20 cellular contexts compared by ENCODE assay signal in the genomic region with DNA sequence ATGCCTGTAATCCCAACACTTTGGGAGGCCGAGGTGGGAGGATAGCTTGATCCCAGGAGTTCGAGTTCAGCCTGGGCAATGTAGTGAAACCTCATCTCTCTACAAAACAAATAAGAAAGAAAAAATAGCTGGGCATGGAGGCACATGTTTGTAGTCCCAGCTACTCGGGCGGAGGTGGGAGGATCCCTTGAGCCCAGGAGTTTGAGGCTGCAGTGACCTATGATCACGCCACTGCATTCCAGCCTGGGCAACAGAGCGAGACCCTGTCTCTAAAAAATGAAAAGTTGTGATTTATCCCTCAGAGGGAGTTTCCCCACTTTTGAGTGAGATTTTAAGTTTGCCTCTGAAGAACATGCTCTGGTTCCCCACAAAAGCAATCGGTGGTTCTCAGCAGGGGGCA. TPM values are rescaled to one million over a fixed set of nuclear protein-coding genes. Genes with fewer than 3 reads are reported as not detected.
DNase-seq lines count a peak whose midpoint lies in the region; ATAC-seq and TF ChIP-seq lines count a peak whose summit lies in the region.
"Had no signal": no experiment of that assay in that cellular context is flagged by ENCODE, and none has a peak within 500 bp of the region (broad histone marks: within the 10 kb centered on the region; RNA-seq: fewer than 3 reads in every experiment).

No MANE protein-coding gene starts in this region.

- H3K14ac ChIP-seq in neuronal stem cell (ENCODE audit: low read length), result no peak overlapping the region

- no peak overlapping the region for H4K8ac ChIP-seq in neuronal stem cell (ENCODE audit: low read depth, low read length)

- POLR2A ChIA-PET in Caco-2 (lab: Charles Lee), result interaction anchor here (1.6 to 1.7 kb wide), 2 partner anchors 19 to 23 kb away, joined by 4 to 5 read pairs; no protein-coding TSS in a partner anchor

- H4K20me1 ChIP-seq in SU-DHL-6 (ENCODE audit: low read depth, low read length) (no peaks in the 10 kb centered on the region), hepatocyte (ENCODE audit: insufficient read depth, poor library complexity, severe bottlenecking) (no peaks in the 10 kb centered on the region)

- no peaks in the 10 kb centered on the region for H3K9me3 Mint-ChIP-seq in Caco-2 (ENCODE audit: unreplicated experiment)
- H3K9me3 Mint-ChIP-seq: GM23338 had no signal

- WGBS in hepatocyte (ENCODE audit: low lambda C conversion rate, missing lambda C conversion rate), result 80% methylated on average over 7 of the region's 7 CpGs
- WGBS in neuronal stem cell (ENCODE audit: extremely low coverage in 2 of 2, insufficient read length in 2 of 2, insufficient replicate concordance in 1 of 2), 2 donors, result no CpG with 5 or more reads among the region's 7 CpGs

- BruUV-seq in Caco-2 (replicated peaks; lab: Mats Ljungman, UMichigan), result no TSS peak

- H2BK15ac ChIP-seq in neuronal stem cell (ENCODE audit: low read length), result peak overlapping the region; percentile 7

- no peaks in the 10 kb centered on the region for H3K27me3 ChIP-seq in Caco-2 (replicated peaks; ENCODE audit: control insufficient read depth, insufficient read depth, low read length)
- H3K27me3 ChIP-seq in SU-DHL-6 (ENCODE audit: low read length), result no peaks in the 10 kb centered on the region
- no peaks in the 10 kb centered on the region for H3K27me3 ChIP-seq in hepatocyte
- no peaks in the 10 kb centered on the region for H3K27me3 ChIP-seq in neuronal stem cell (ENCODE audit: control insufficient read depth in 3 of 3, insufficient read depth in 3 of 3, low read depth in 1 of 3, low read length in 3 of 3)

- H3K4me1 Mint-ChIP-seq in Caco-2 (ENCODE audit: low read depth, unreplicated experiment), result peaks cover 54% of the 10 kb centered on the region
- H3K4me1 Mint-ChIP-seq: CD14-positive monocyte had no signal

- H4K91ac ChIP-seq in neuronal stem cell (ENCODE audit: low read depth, low read length, poor library complexity), result no peak overlapping the region

- peak overlapping the region; percentile 1 for H2BK5ac ChIP-seq in neuronal stem cell (ENCODE audit: low read length)

- TF ChIP-seq CTCF in Caco-2 (IDR thresholded peaks at IDR 0.05; ENCODE audit: insufficient read depth in 1 of 2, low read depth in 1 of 2, low read length in 1 of 2, severe bottlenecking in 1 of 2, unreplicated experiment in 1 of 2) (no peak), SU-DHL-6 (IDR thresholded peaks at IDR 0.05; ENCODE audit: insufficient read depth, low read length, poor library complexity, severe bottlenecking) (no peak), hepatocyte (IDR thresholded peaks at IDR 0.05; ENCODE audit: poor library complexity) (no peak)

- H3K4me1 ChIP-seq in Caco-2, result peaks cover 53% of the 10 kb centered on the region
- peaks cover 34% of the 10 kb centered on the region for H3K4me1 ChIP-seq in hepatocyte (ENCODE audit: insufficient read depth)
- peaks cover 44 to 69% of the 10 kb centered on the region in 2 donors for H3K4me1 ChIP-seq in neuronal stem cell (ENCODE audit: control insufficient read depth in 2 of 2, insufficient read depth in 1 of 2, low read depth in 1 of 2, low read length in 2 of 2)
- H3K4me1 ChIP-seq: A549 had no signal

- no peaks in the 10 kb centered on the region for H3K36me3 Mint-ChIP-seq in Caco-2 (ENCODE audit: insufficient read depth, unreplicated experiment)
- H3K36me3 Mint-ChIP-seq: CD14-positive monocyte had no signal

- H3K4me2 ChIP-seq in SU-DHL-6 (ENCODE audit: low read depth, low read length, poor library complexity, severe bottlenecking) (peak overlapping the region; percentile 62), hepatocyte (peak overlapping the region; percentile 1), neuronal stem cell (ENCODE audit: insufficient read depth, low read length, poor library complexity, severe bottlenecking) (no peak overlapping the region)
- H3K4me2 ChIP-seq: A549, GM23338 had no signal

- no peaks in the 10 kb centered on the region for H3K36me3 ChIP-seq in Caco-2 (ENCODE audit: control insufficient read depth, insufficient read depth, low read length)
- no peaks in the 10 kb centered on the region for H3K36me3 ChIP-seq in SU-DHL-6 (ENCODE audit: low read length)
- H3K36me3 ChIP-seq in hepatocyte (replicated peaks; ENCODE audit: insufficient read depth, low read depth), result no peaks in the 10 kb centered on the region
- H3K36me3 ChIP-seq in neuronal stem cell (replicated peaks in 1 of 2; ENCODE audit: control insufficient read depth in 2 of 2, insufficient read depth in 2 of 2, low read length in 2 of 2), result no peaks in the 10 kb centered on the region
- H3K36me3 ChIP-seq: SJCRH30 had no signal

- peak overlapping the region; percentile 33 for H2AK5ac ChIP-seq in neuronal stem cell (ENCODE audit: low read depth, low read length)

- CTCF ChIA-PET in Caco-2 (lab: Charles Lee), result interaction anchor here (0.6 to 1.6 kb wide), 4 partner anchors 9 to 1954 kb away, joined by 3 to 8 read pairs (median 4); no protein-coding TSS in a partner anchor

- H3K9me2 ChIP-seq in SU-DHL-6 (replicated peaks; ENCODE audit: insufficient read depth, low read length), result no peaks in the 10 kb centered on the region
- H3K9me2 ChIP-seq in hepatocyte (replicated peaks; ENCODE audit: insufficient read depth), result no peaks in the 10 kb centered on the region

- H3K4me3 ChIP-seq in Caco-2 (ENCODE audit: low read depth, low read length), result no peak overlapping the region
- H3K4me3 ChIP-seq in SU-DHL-6 (ENCODE audit: insufficient read depth, low read length, poor library complexity, severe bottlenecking), result peak overlapping the region; percentile 5
- H3K4me3 ChIP-seq in hepatocyte, result no peak overlapping the region
- H3K4me3 ChIP-seq in neuronal stem cell (ENCODE audit: low read length in 2 of 2), result no peak overlapping the region
- H3K4me3 ChIP-seq: A549, GM23338 had no signal

- no peak overlapping the region for H3K4me3 Mint-ChIP-seq in Caco-2 (ENCODE audit: unreplicated experiment)
- H3K4me3 Mint-ChIP-seq: CD14-positive monocyte, GM23338 had no signal

- H3K23ac ChIP-seq in neuronal stem cell (ENCODE audit: low read depth, low read length, poor library complexity), result no peak overlapping the region

- H3K79me2 ChIP-seq in SU-DHL-6 (ENCODE audit: insufficient read depth, low read length) (no peaks in the 10 kb centered on the region), hepatocyte (no peaks in the 10 kb centered on the region)

- no peak overlapping the region for H2BK120ac ChIP-seq in neuronal stem cell (ENCODE audit: low read depth, low read length)

- H3K4ac ChIP-seq in neuronal stem cell (ENCODE audit: low read length), result no peak overlapping the region

- intact Hi-C loops in Caco-2 (cut with micrococcal nuclease; ENCODE audit: unreplicated experiment), result no loop called here

- H3K79me1 ChIP-seq in neuronal stem cell (ENCODE audit: low read depth, low read length), result no peaks in the 10 kb centered on the region

- H3K9ac ChIP-seq in SU-DHL-6 (ENCODE audit: low read length) (peak overlapping the region; percentile 46), neuronal stem cell (ENCODE audit: low read depth, low read length, poor library complexity) (no peak overlapping the region)

- H3K27ac ChIP-seq in SU-DHL-6 (ENCODE audit: low read depth, low read length) (peak overlapping the region; percentile 95), hepatocyte (peak overlapping the region; percentile 84), neuronal stem cell (replicated peaks; ENCODE audit: low read length) (no peak overlapping the region)
- H3K27ac ChIP-seq: A549, RWPE1, SJCRH30 had no signal

- H3K18ac ChIP-seq in neuronal stem cell (ENCODE audit: low read length), result peak overlapping the region; percentile 91

- H2AFZ ChIP-seq in SU-DHL-6 (ENCODE audit: low read depth, low read length, severe bottlenecking) (no peak overlapping the region), hepatocyte (no peak overlapping the region), neuronal stem cell (ENCODE audit: low read length) (no peak overlapping the region)

- peaks cover 32% of the 10 kb centered on the region for H3F3A ChIP-seq in SU-DHL-6 (ENCODE audit: insufficient read depth)

- H3K9me3 ChIP-seq in Caco-2 (no peaks in the 10 kb centered on the region), SU-DHL-6 (ENCODE audit: insufficient read depth, low read length) (no peaks in the 10 kb centered on the region), hepatocyte (ENCODE audit: low read depth) (no peaks in the 10 kb centered on the region), neuronal stem cell (replicated peaks in 1 of 2; ENCODE audit: control insufficient read depth in 2 of 2, insufficient read depth in 1 of 2, low read depth in 1 of 2, low read length in 2 of 2) (no peaks in the 10 kb centered on the region)
- H3K9me3 ChIP-seq: A549, SJCRH30 had no signal

- DNase-seq in Caco-2 (no peak), hepatocyte (ENCODE audit: low spot score) (no peak), neuronal stem cell (ENCODE audit: low spot score) (no peak), medulla oblongata (ENCODE audit: extremely low spot score) (no peak), AML-193 (lab: John Stamatoyannopoulos, UW) (no peak)
- no peak for DNase-seq in activated effector memory CD4-positive, alpha-beta T cell treated with anti-CD3 and anti-CD28 coated beads, Interleukin-2, amount 50 U/mL, for 16 hours
- DNase-seq: KBM-7, NCI-H1105, NCI-H1694, NCI-H345, NCI-H69, PC-3 had no signal

- H3K27ac Mint-ChIP-seq in Caco-2 (ENCODE audit: unreplicated experiment), result peak overlapping the region; percentile 39
- H3K27ac Mint-ChIP-seq: CD14-positive monocyte, GM23338 had no signal

- no peak for ATAC-seq in GM18511 (IDR thresholded peaks at IDR 0.05; ENCODE audit: unreplicated experiment)
- ATAC-seq: A549, PC-3 had no signal

- no peak overlapping the region for H2BK12ac ChIP-seq in neuronal stem cell (ENCODE audit: low read length)

- no peaks in the 10 kb centered on the region for H3K27me3 Mint-ChIP-seq in Caco-2 (ENCODE audit: insufficient read depth, unreplicated experiment)

RNA-seq across cellular contexts. Expression of a gene that starts 17.4 kb away (rescaled TPM):
- total RNA-seq in Caco-2 (2022) (266 and 317 TPM in 2 replicates), hepatocyte (12.8 and 14.8 TPM in 2 replicates)
- polyA plus RNA-seq in hepatocyte, result 9.1 and 11.4 TPM in 2 replicates
- 17.6 TPM for polyA plus RNA-seq in neuronal stem cell (2013, experiment 1 of 2)
- polyA plus RNA-seq in neuronal stem cell (2013, experiment 2 of 2), result 17.7 TPM
- total RNA-seq: MCF 10A, PC-3 had no signal
- polyA plus RNA-seq: CD14-positive monocyte had no signal

RNA-seq across cellular contexts. Expression of a gene that starts 45.7 kb away (rescaled TPM):
- not detected in 2 replicates for total RNA-seq in Caco-2 (2022)
- total RNA-seq in hepatocyte, result not detected in 2 replicates
- polyA plus RNA-seq in hepatocyte, result not detected in 2 replicates
- polyA plus RNA-seq in neuronal stem cell (2013, experiment 1 of 2), result not detected
- polyA plus RNA-seq in neuronal stem cell (2013, experiment 2 of 2), result not detected
- total RNA-seq: GM23338, MCF 10A, PC-3, SJCRH30 had no signal
- polyA plus RNA-seq: A549, CD14-positive monocyte, GM23338 had no signal

Comparison
In these comparisons a context has a peak if more than half of its experiments do, and no peak if none do; other contexts are left out.
1. RNA of a gene that starts 17.4 kb away (total RNA-seq): 266 to 317 TPM in Caco-2; 12.8 to 14.8 TPM in hepatocyte; every median in the first group is over 10 times any median in the second.